10 cellular contexts compared by ENCODE assay signal in genomic region chr11:34599406-34599901, GRCh38. TPM values are rescaled to one million over a fixed set of nuclear protein-coding genes. Genes with fewer than 3 reads are reported as not detected.
DNase-seq lines count a peak whose midpoint lies in the region; TF ChIP-seq lines count a peak whose summit lies in the region.
"Had no signal": no experiment of that assay in that cellular context is flagged by ENCODE, and none has a peak within 500 bp of the region (broad histone marks: within the 10 kb centered on the region; RNA-seq: fewer than 3 reads in every experiment).

No MANE protein-coding gene starts in this region.

- H3K36me3 ChIP-seq in osteoblast (ENCODE audit: insufficient read depth, low read length), result no peaks in the 10 kb centered on the region
- H3K36me3 ChIP-seq in spleen, result no peaks in the 10 kb centered on the region

- TF ChIP-seq POLR2A in spleen (IDR thresholded peaks at IDR 0.05), result no peak

- H2AFZ ChIP-seq in osteoblast (ENCODE audit: low read length), result no peak overlapping the region

- H3K4me1 ChIP-seq in osteoblast (ENCODE audit: insufficient read depth, low read length) (peaks cover 25% of the 10 kb centered on the region), spleen (peaks cover 0 to 12% (median 0%) of the 10 kb centered on the region in 6 donors)

- H3K4me2 ChIP-seq in osteoblast (ENCODE audit: insufficient read depth, low read length), result peak overlapping the region; percentile 58

- H3K27me3 ChIP-seq in osteoblast (ENCODE audit: insufficient read depth, low read length) (no peaks in the 10 kb centered on the region), dorsolateral prefrontal cortex (no peaks in the 10 kb centered on the region), spleen (replicated peaks in 1 of 7) (peaks cover 0 to 2% (median 0%) of the 10 kb centered on the region in 7 donors)

- H3K4me3 ChIP-seq in osteoblast (ENCODE audit: insufficient read depth, low read length) (peak overlapping the region; percentile 25), dorsolateral prefrontal cortex (no peak overlapping the region), spleen (no peak overlapping the region)
- H3K4me3 ChIP-seq: GM12878 had no signal

- no peaks in the 10 kb centered on the region for H3K9me3 ChIP-seq in osteoblast (ENCODE audit: low read depth, low read length)
- peaks cover 0 to 4% (median 0%) of the 10 kb centered on the region in 8 donors for H3K9me3 ChIP-seq in spleen

- peak; percentile 97 for DNase-seq in ELR (ENCODE audit: low read depth)
- DNase-seq in NCI-H226, result peak; percentile 97
- DNase-seq in dedifferentiated amniotic fluid mesenchymal stem cell (ENCODE audit: extremely low spot score), result peak; percentile 37
- peak; percentile 92 for DNase-seq in osteoblast (ENCODE audit: insufficient read length, low spot score, missing footprints)
- DNase-seq in NCI-H1092 (lab: John Stamatoyannopoulos, UW), result no peak
- DNase-seq in dorsolateral prefrontal cortex, result no peak
- no peak for DNase-seq in D341Med (ENCODE audit: low spot score)
- no peak for DNase-seq in spleen
- DNase-seq: NCI-H446 had no signal

- TF ChIP-seq CTCF in osteoblast (IDR thresholded peaks at IDR 0.05; ENCODE audit: extremely low read depth, low read depth, low read length) (no peak), dorsolateral prefrontal cortex (IDR thresholded peaks at IDR 0.05 in 54 of 56, conservative IDR thresholded peaks at IDR 0.05 in 2 of 56; ENCODE audit: low read depth in 1 of 56, partially characterized antibody in 56 of 56) (no peak), spleen (IDR thresholded peaks at IDR 0.05 in 8 of 11, conservative IDR thresholded peaks at IDR 0.05 in 3 of 11) (no peak)

- peak overlapping the region; percentile 65 for H3K27ac ChIP-seq in osteoblast (ENCODE audit: low read depth, low read length)
- no peak overlapping the region for H3K27ac ChIP-seq in dorsolateral prefrontal cortex
- H3K27ac ChIP-seq in spleen, result no peak overlapping the region

- intact Hi-C loops in dorsolateral prefrontal cortex (cut with DNase I), result no loop called here
- intact Hi-C loops in spleen (cut with DNase I; ENCODE audit: low total_unique reads), result no loop called here

- H3K79me2 ChIP-seq in osteoblast (ENCODE audit: insufficient read depth, low read length), result no peaks in the 10 kb centered on the region

- no peaks in the 10 kb centered on the region for H4K20me1 ChIP-seq in osteoblast (ENCODE audit: insufficient read depth, low read length)

- WGBS in spleen, 5 donors, result 39 to 65% (median 45%) methylated on average over 8 of the region's 8 CpGs

RNA-seq across cellular contexts. Expression of gene EHF, which starts 21.4 kb away (rescaled TPM):
- total RNA-seq in osteoblast (not detected in 2 replicates), dorsolateral prefrontal cortex (1 to 10 TPM in 85 of 120 experiments, under 1 TPM in 35; 0.17 to 4.8 (median 1.4) TPM), spleen (1 to 10 TPM in 1 of 7 donors, under 1 TPM in 4, not detected in 2; 0.37 to 1.8 (median 0.46) TPM)
- polyA plus RNA-seq in spleen, result under 1 TPM; 0.02 to 0.33 (median 0.29) TPM

Comparison
In these comparisons a context has a peak if more than half of its experiments do, and no peak if none do; other contexts are left out.
1. DNase-seq: peak in ELR (single experiment), NCI-H226 (single experiment), dedifferentiated amniotic fluid mesenchymal stem cell (single experiment) and osteoblast (single experiment); none in NCI-H1092 (single experiment), dorsolateral prefrontal cortex (0 of 10), D341Med (single experiment) and spleen (single experiment).